Comparison of ENCODE assay signal across 21 cellular contexts in the genomic region with DNA sequence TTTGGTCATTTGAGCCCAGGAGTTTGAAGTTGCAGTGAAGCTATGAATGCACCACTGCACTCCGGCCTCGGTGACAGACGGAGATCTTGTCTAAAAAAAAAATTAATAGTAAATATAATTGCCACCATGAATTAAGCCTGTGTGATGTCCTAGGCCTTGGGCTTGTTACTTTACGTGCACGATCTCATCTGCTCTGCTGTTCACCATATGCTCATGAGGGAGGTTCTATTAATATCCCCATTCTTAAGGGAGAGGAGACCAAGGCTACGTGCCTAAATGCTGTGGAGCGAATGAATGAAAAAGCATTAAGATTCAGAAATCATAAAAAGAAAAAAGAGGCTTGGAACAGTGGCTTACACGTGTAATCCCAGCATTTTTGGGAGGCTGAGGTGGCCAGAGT. TPM values are rescaled to one million over a fixed set of nuclear protein-coding genes. Genes with fewer than 3 reads are reported as not detected.
"Had no signal": no experiment of that assay in that cellular context is flagged by ENCODE, and none has a peak within 500 bp of the region (broad histone marks: within the 10 kb centered on the region; RNA-seq: fewer than 3 reads in every experiment).

No MANE protein-coding gene starts in this region.

- H3K27me3 ChIP-seq: esophagus squamous epithelium, neutrophil had no signal

- H2AFZ ChIP-seq: parathyroid adenoma had no signal

- H3K36me3 Mint-ChIP-seq: activated naive CD8-positive, alpha-beta T cell; naive thymus-derived CD4-positive, alpha-beta T cell; WTC11 had no signal

- H3K4me3 ChIP-seq: esophagus squamous epithelium had no signal

- H3K4me3 Mint-ChIP-seq: activated CD4-positive, alpha-beta T cell treated with anti-CD3 and anti-CD28 coated beads for 36 hours; activated naive CD8-positive, alpha-beta T cell; stimulated activated naive B cell treated with anti-CD40 and anti-IgM and Interleukin-4, amounts not matched to agents 10 μg/mL and 1 μg/mL and 100 μg/mL, for 72 hours; T-helper 2 cell treated with Interferon-gamma antibody and Interleukin-4, amounts not matched to agents 5 μg/mL and 100 μg/mL, for 36 hours; WTC11 had no signal

- H3K27ac ChIP-seq: esophagus squamous epithelium, neutrophil, parathyroid adenoma had no signal

- H3K9ac ChIP-seq: parathyroid adenoma had no signal

- H3K27me3 Mint-ChIP-seq: activated CD4-positive, alpha-beta T cell treated with anti-CD3 and anti-CD28 coated beads for 36 hours; activated naive CD8-positive, alpha-beta T cell; naive thymus-derived CD4-positive, alpha-beta T cell; stimulated activated naive B cell treated with anti-CD40 and anti-IgM and Interleukin-4, amounts not matched to agents 10 μg/mL and 1 μg/mL and 100 μg/mL, for 72 hours had no signal

- ATAC-seq: activated CD4-positive, alpha-beta T cell treated with anti-CD3 and anti-CD28 coated beads for 36 hours; naive thymus-derived CD4-positive, alpha-beta T cell; stimulated activated naive B cell treated with anti-CD40 and anti-IgM and Interleukin-4, amounts not matched to agents 10 μg/mL and 1 μg/mL and 100 μg/mL, for 72 hours; WTC11 had no signal

- H3K9me3 Mint-ChIP-seq: naive thymus-derived CD4-positive, alpha-beta T cell; stimulated activated naive B cell treated with anti-CD40 and anti-IgM and Interleukin-4, amounts not matched to agents 10 μg/mL and 1 μg/mL and 100 μg/mL, for 72 hours; T-helper 2 cell treated with Interferon-gamma antibody and Interleukin-4, amounts not matched to agents 5 μg/mL and 100 μg/mL, for 36 hours; WTC11 had no signal

- DNase-seq: activated CD4-positive, alpha-beta T cell treated with anti-CD3 and anti-CD28 coated beads for 36 hours; activated CD4-positive, alpha-beta T cell treated with anti-CD3 and anti-CD28 coated beads, Interleukin-2, amount 50 U/mL, for 48 hours; activated T-cell treated with anti-CD3 and anti-CD28 coated beads for 4 hours; dermis blood vessel endothelial cell; effector memory CD4-positive, alpha-beta T cell; esophagus squamous epithelium; hypothalamus; mesenchymal stem cell; naive thymus-derived CD4-positive, alpha-beta T cell; stimulated activated naive B cell treated with anti-CD40 and anti-IgM and Interleukin-4, amounts not matched to agents 10 μg/mL and 1 μg/mL and 100 μg/mL, for 72 hours had no signal

- H3K9me3 ChIP-seq: esophagus squamous epithelium, neutrophil had no signal

- H3K27ac Mint-ChIP-seq: activated CD4-positive, alpha-beta T cell treated with anti-CD3 and anti-CD28 coated beads for 36 hours; activated naive CD8-positive, alpha-beta T cell; stimulated activated naive B cell treated with anti-CD40 and anti-IgM and Interleukin-4, amounts not matched to agents 10 μg/mL and 1 μg/mL and 100 μg/mL, for 72 hours; T-helper 2 cell treated with Interferon-gamma antibody and Interleukin-4, amounts not matched to agents 5 μg/mL and 100 μg/mL, for 36 hours; WTC11 had no signal

RNA-seq across cellular contexts. Expression of a gene that starts 16.1 kb away (rescaled TPM):
- total RNA-seq: dermis blood vessel endothelial cell, endothelial cell of umbilical vein, esophagus squamous epithelium, glomerular endothelial cell, kidney epithelial cell, liver, ureter had no signal
- polyA plus RNA-seq: endothelial cell of umbilical vein; liver; naive thymus-derived CD4-positive, alpha-beta T cell had no signal

RNA-seq across cellular contexts. Expression of a gene that starts 52.3 kb away (rescaled TPM):
- total RNA-seq: endothelial cell of umbilical vein, esophagus squamous epithelium, glomerular endothelial cell, liver, mucosa of gallbladder, ureter, WTC11 had no signal
